Comparison of ENCODE assay signal across 1 cellular context in the genomic region with DNA sequence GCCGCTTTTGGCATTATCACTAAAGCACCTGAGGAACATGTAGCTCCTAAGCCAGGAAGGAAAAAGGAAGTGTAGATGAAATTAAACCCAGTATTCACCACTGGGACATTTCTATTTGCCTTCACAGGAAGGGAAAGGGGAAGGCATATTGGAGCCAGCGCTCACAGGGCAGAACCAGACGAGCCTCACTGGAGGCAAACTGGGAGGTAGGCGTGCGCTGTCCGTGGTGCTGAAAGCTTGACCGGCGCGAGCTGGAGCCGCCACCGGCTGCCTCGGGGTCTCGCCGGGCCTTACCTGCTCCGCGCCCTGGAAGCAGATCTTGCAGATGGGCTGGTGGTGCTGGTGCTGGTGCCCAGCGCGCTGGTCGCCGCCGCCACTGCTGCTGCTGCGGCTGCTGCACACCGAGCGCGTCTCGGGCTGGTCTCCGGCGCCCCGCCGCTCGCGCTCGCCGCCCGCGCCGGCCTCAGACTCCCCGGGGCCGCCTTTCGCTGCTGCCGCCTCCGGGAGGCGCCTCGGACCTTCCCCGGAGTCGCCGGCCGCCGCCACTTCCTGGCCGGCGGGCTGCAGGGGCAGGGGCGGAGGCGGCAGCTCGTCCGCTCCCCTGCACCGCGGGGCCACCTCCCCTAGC.
TF ChIP-seq lines count a peak whose summit lies in the region.

No MANE protein-coding gene starts in this region.

TF ChIP-seq in HEK293, 187 proteins besides CTCF, POLR2A, EP300 and RAD21 (continued from another document):
- TF ChIP-seq, protein P1, sequence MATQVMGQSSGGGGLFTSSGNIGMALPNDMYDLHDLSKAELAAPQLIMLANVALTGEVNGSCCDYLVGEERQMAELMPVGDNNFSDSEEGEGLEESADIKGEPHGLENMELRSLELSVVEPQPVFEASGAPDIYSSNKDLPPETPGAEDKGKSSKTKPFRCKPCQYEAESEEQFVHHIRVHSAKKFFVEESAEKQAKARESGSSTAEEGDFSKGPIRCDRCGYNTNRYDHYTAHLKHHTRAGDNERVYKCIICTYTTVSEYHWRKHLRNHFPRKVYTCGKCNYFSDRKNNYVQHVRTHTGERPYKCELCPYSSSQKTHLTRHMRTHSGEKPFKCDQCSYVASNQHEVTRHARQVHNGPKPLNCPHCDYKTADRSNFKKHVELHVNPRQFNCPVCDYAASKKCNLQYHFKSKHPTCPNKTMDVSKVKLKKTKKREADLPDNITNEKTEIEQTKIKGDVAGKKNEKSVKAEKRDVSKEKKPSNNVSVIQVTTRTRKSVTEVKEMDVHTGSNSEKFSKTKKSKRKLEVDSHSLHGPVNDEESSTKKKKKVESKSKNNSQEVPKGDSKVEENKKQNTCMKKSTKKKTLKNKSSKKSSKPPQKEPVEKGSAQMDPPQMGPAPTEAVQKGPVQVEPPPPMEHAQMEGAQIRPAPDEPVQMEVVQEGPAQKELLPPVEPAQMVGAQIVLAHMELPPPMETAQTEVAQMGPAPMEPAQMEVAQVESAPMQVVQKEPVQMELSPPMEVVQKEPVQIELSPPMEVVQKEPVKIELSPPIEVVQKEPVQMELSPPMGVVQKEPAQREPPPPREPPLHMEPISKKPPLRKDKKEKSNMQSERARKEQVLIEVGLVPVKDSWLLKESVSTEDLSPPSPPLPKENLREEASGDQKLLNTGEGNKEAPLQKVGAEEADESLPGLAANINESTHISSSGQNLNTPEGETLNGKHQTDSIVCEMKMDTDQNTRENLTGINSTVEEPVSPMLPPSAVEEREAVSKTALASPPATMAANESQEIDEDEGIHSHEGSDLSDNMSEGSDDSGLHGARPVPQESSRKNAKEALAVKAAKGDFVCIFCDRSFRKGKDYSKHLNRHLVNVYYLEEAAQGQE (tag by site-specific recombination; IDR thresholded peaks at IDR 0.05) = peak; percentile 99
- TF ChIP-seq TRIM28 (IDR thresholded peaks at IDR 0.05; ENCODE audit: borderline replicate concordance, low read length) (no peak), YY2 (tag by site-specific recombination; IDR thresholded peaks at IDR 0.05) (no peak), MEIS1 (CRISPR knock-in tag; IDR thresholded peaks at IDR 0.05; ENCODE audit: borderline replicate concordance) (peak; percentile 55; the same call in 1 of the 2 replicates), MYNN (tag by site-specific recombination; IDR thresholded peaks at IDR 0.05; ENCODE audit: borderline replicate concordance) (no peak)
- TF ChIP-seq, protein P2, sequence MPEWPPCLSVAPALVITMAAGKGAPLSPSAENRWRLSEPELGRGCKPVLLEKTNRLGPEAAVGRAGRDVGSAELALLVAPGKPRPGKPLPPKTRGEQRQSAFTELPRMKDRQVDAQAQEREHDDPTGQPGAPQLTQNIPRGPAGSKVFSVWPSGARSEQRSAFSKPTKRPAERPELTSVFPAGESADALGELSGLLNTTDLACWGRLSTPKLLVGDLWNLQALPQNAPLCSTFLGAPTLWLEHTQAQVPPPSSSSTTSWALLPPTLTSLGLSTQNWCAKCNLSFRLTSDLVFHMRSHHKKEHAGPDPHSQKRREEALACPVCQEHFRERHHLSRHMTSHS (tag by site-specific recombination; IDR thresholded peaks at IDR 0.05) = no peak
- TF ChIP-seq, protein P3, sequence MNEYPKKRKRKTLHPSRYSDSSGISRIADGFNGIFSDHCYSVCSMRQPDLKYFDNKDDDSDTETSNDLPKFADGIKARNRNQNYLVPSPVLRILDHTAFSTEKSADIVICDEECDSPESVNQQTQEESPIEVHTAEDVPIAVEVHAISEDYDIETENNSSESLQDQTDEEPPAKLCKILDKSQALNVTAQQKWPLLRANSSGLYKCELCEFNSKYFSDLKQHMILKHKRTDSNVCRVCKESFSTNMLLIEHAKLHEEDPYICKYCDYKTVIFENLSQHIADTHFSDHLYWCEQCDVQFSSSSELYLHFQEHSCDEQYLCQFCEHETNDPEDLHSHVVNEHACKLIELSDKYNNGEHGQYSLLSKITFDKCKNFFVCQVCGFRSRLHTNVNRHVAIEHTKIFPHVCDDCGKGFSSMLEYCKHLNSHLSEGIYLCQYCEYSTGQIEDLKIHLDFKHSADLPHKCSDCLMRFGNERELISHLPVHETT (tag by site-specific recombination; IDR thresholded peaks at IDR 0.05) = no peak
TF ChIP-seq in HEK293: peak in this region for 9.
